8 cellular contexts compared by ENCODE assay signal in genomic region chr1:179877586-179878265, GRCh38. TPM values are rescaled to one million over a fixed set of nuclear protein-coding genes. Genes with fewer than 3 reads are reported as not detected.
DNase-seq lines count a peak whose midpoint lies in the region; ATAC-seq, FAIRE-seq and TF ChIP-seq lines count a peak whose summit lies in the region.

TOR1AIP2 (minus strand) TSS chr1:179877803; CDS start chr1:179852665, 25,138 bp downstream.

- H3K4me2 ChIP-seq in BLaER1 (peak within 1 kb of the TSS; percentile 87), HepG2 (ENCODE audit: low read depth, low read length) (peak within 1 kb of the TSS; percentile 85)

- no peak for TF ChIP-seq RAD21 in HepG2 (CRISPR knock-in tag; IDR thresholded peaks at IDR 0.05)

- H3K27me3 ChIP-seq in BLaER1 (no peaks in the 10 kb centered on the region), HepG2 (ENCODE audit: control insufficient read depth in 1 of 2, insufficient read depth in 2 of 2, low read length in 2 of 2) (no peaks in the 10 kb centered on the region; a peak in 1 of 5 replicates)

- H3K9me3 ChIP-seq in BLaER1 = no peaks in the 10 kb centered on the region
- no peaks in the 10 kb centered on the region for H3K9me3 ChIP-seq in HepG2 (ENCODE audit: low read length)

- H3K27ac ChIP-seq in BLaER1 (peak within 1 kb of the TSS; percentile 72), HepG2 (ENCODE audit: extremely low read length, insufficient read depth, low read length) (peak within 1 kb of the TSS; percentile 53)

- TF ChIP-seq EP300 in HepG2 (IDR thresholded peaks at IDR 0.05; ENCODE audit: low read depth in 2 of 2, low read length in 2 of 2) (no peak), HepG2 (CRISPR knock-in tag; IDR thresholded peaks at IDR 0.05; ENCODE audit: borderline replicate concordance) (no peak)

- peaks cover 44% of the 10 kb centered on the region for H3K4me1 Mint-ChIP-seq in dendritic cell treated with granulocyte-macrophage colony-stimulating factor and Interleukin-4, amounts not matched to agents 40 ng/mL and 50 ng/mL, for 4 days (ENCODE audit: low read depth)

- no peak for TF ChIP-seq CTCF in HepG2 (CRISPR knock-in tag; IDR thresholded peaks at IDR 0.05)

- FAIRE-seq in HepG2 (lab: Jason Lieb, UNC) = no peak

- peak within 1 kb of the TSS; percentile 86 for H3K4me3 ChIP-seq in BLaER1
- H3K4me3 ChIP-seq in HepG2 (replicated peaks in 1 of 3; ENCODE audit: insufficient read depth in 1 of 3, low read depth in 2 of 3, low read length in 3 of 3) = peak within 1 kb of the TSS; percentile 75 to 96 (median 83)

- intact Hi-C loops in dendritic cell treated with granulocyte-macrophage colony-stimulating factor and Interleukin-4, amounts not matched to agents 40 ng/mL and 50 ng/mL, for 4 days (cut with micrococcal nuclease) = no loop called here
- intact Hi-C loops in HepG2 (cut with micrococcal nuclease; ENCODE audit: unreplicated experiment) = no loop called here

- peak within 1 kb of the TSS; percentile 82 for H3K9ac ChIP-seq in BLaER1
- peak within 1 kb of the TSS; percentile 85 for H3K9ac ChIP-seq in HepG2 (ENCODE audit: insufficient read depth, low read depth, low read length)

- H3K4me3 Mint-ChIP-seq in dendritic cell treated with granulocyte-macrophage colony-stimulating factor and Interleukin-4, amounts not matched to agents 40 ng/mL and 50 ng/mL, for 4 days = peak within 1 kb of the TSS; percentile 78

- WGBS in HepG2 (ENCODE audit: low lambda C conversion rate) = 3% methylated on average over 24 of the region's 31 CpGs

- peaks cover 43% of the 10 kb centered on the region for H3K36me3 Mint-ChIP-seq in dendritic cell treated with granulocyte-macrophage colony-stimulating factor and Interleukin-4, amounts not matched to agents 40 ng/mL and 50 ng/mL, for 4 days (ENCODE audit: low read depth)

- H4K20me1 ChIP-seq in BLaER1 = peaks cover 44% of the 10 kb centered on the region
- peaks cover 40% of the 10 kb centered on the region for H4K20me1 ChIP-seq in HepG2 (ENCODE audit: insufficient read depth, low read length)

- peak within 1 kb of the TSS; percentile 77 for H2AFZ ChIP-seq in HepG2 (ENCODE audit: low read length)

- POLR2A ChIA-PET in HepG2 (lab: Yijun Ruan, JAX) = interaction anchor here (1.1 kb wide), 1 partner anchor 10 kb away, joined by 4 read pairs; no protein-coding TSS in a partner anchor

- no peaks in the 10 kb centered on the region for H3K27me3 Mint-ChIP-seq in dendritic cell treated with granulocyte-macrophage colony-stimulating factor and Interleukin-4, amounts not matched to agents 40 ng/mL and 50 ng/mL, for 4 days

- ATAC-seq in HG03460 (IDR thresholded peaks at IDR 0.05; ENCODE audit: unreplicated experiment) = peak; percentile 58
- ATAC-seq in HepG2 = peak; percentile 82

- BruUV-seq in HepG2 (replicated peaks; lab: Mats Ljungman, UMichigan) = no TSS peak

- H3K27ac Mint-ChIP-seq in dendritic cell treated with granulocyte-macrophage colony-stimulating factor and Interleukin-4, amounts not matched to agents 40 ng/mL and 50 ng/mL, for 4 days = peak within 1 kb of the TSS; percentile 80

- H3K79me2 ChIP-seq in HepG2 (ENCODE audit: insufficient read depth, low read length) = peaks cover 54% of the 10 kb centered on the region

- DNase-seq in GM19240 (ENCODE audit: insufficient read length, low spot score) (peak; percentile 45), NCI-H69 (lab: John Stamatoyannopoulos, UW) (peak; percentile 94), HepG2 (ENCODE audit: low spot score) (peak; percentile 83)
- peak; percentile 60 to 85 for DNase-seq in activated CD4-positive, alpha-beta T cell treated with anti-CD3 and anti-CD28 coated beads, Interleukin-2, amount 50 U/mL, for 24 hours (ENCODE audit: low read depth in 1 of 2, low spot score in 1 of 2)
- DNase-seq in stimulated activated CD4-positive, alpha-beta T cell treated with anti-CD3 and anti-CD28 coated beads, Interleukin-4, amount 100 ng/mL, for 24 hours = peak; percentile 90

- H3K4me1 ChIP-seq in BLaER1 (peaks cover 57% of the 10 kb centered on the region), HepG2 (ENCODE audit: insufficient read depth, low read length) (peaks cover 44% of the 10 kb centered on the region)

- peak; percentile 93 to 98 for TF ChIP-seq POLR2A in HepG2 (IDR thresholded peaks at IDR 0.05; ENCODE audit: insufficient read depth in 1 of 2, low read depth in 2 of 2, low read length in 2 of 2)

- peaks cover 31% of the 10 kb centered on the region for H3K36me3 ChIP-seq in BLaER1
- H3K36me3 ChIP-seq in HepG2 (replicated peaks in 1 of 2; ENCODE audit: control insufficient read depth in 1 of 2, insufficient read depth in 2 of 2, low read length in 2 of 2) = peaks cover 3 to 9% of the 10 kb centered on the region in 2 experiments; a peak in 2 of 5 replicates

- H3K9me3 Mint-ChIP-seq in dendritic cell treated with granulocyte-macrophage colony-stimulating factor and Interleukin-4, amounts not matched to agents 40 ng/mL and 50 ng/mL, for 4 days = no peaks in the 10 kb centered on the region

- in situ Hi-C loops in HepG2 (cut with HindIII; ENCODE audit: extremely low pct_ligation_motif_present, low pct_unique_long_range_greater_than_20kb) = loop anchor here (10.0 kb wide), 1 partner anchor 287 kb away; no protein-coding TSS in a partner anchor

- CTCF ChIA-PET in HepG2 (lab: Yijun Ruan, JAX; ENCODE audit: low intra/inter-chr PET ratio, low total read pairs) = no interaction called here

TF ChIP-seq in HepG2, 621 proteins besides CTCF, POLR2A, EP300 and RAD21 (continues in another document):
- TF ChIP-seq KDM3A (CRISPR knock-in tag; IDR thresholded peaks at IDR 0.05; ENCODE audit: low read depth) (no peak), DNMT3B (CRISPR knock-in tag; conservative IDR thresholded peaks at IDR 0.05) (0 out of 2 replicates have a peak, but pooled peaks have one; percentile 69), CEBPZ (IDR thresholded peaks at IDR 0.05; ENCODE audit: low read length) (no peak), ETS1 (CRISPR knock-in tag; IDR thresholded peaks at IDR 0.05) (no peak), ZBTB20 (CRISPR knock-in tag; IDR thresholded peaks at IDR 0.05; ENCODE audit: borderline replicate concordance, low read depth) (no peak)

RNA-seq across cellular contexts. Expression of gene TOR1AIP2, which starts in this region (rescaled TPM):
- 65.8 and 89.4 TPM in 2 replicates for total RNA-seq in HepG2 (2016; rRNA removed; fragmentation: Illumina TruSeq; extraction: Trizol)
- 6.2 and 7.1 TPM in 2 replicates for total RNA-seq in HepG2 (2016; cell fraction: cytosol; rRNA removed; fragmentation: Illumina TruSeq; extraction: Trizol; ENCODE audit: low read depth)
- 66.8 and 90.8 TPM in 2 replicates for total RNA-seq in HepG2 (2016; cell fraction: insoluble cytoplasmic fraction; rRNA removed; fragmentation: Illumina TruSeq; extraction: Trizol)
- total RNA-seq in HepG2 (2016; cell fraction: membrane; rRNA removed; fragmentation: Illumina TruSeq; extraction: Trizol) = 29.3 and 33.2 TPM in 2 replicates
- 42.7 and 51.2 TPM in 2 replicates for total RNA-seq in HepG2 (2016; cell fraction: nucleus; rRNA removed; fragmentation: Illumina TruSeq; extraction: Trizol)
- 28.4 and 35.2 TPM in 2 replicates for polyA plus RNA-seq in HepG2 (2011; rRNA removed)
- polyA plus RNA-seq in HepG2 (2011; cell fraction: cytosol; rRNA removed) = 14.2 and 20.9 TPM in 2 replicates
- 10.5 and 16.3 TPM in 2 replicates for polyA plus RNA-seq in HepG2 (2011; cell fraction: nucleus; rRNA removed)
- 17.1 and 20.9 TPM in 2 replicates for polyA plus RNA-seq in HepG2 (2012)
- 2.1 and 2.2 TPM in 2 replicates for polyA plus RNA-seq in HepG2 (2016; cell fraction: cytosol; fragmentation: Illumina TruSeq; extraction: Trizol; ENCODE audit: low read depth)
- 25.3 and 26.7 TPM in 2 replicates for polyA plus RNA-seq in HepG2 (2016; cell fraction: insoluble cytoplasmic fraction; fragmentation: Illumina TruSeq; extraction: Trizol; ENCODE audit: low read depth)
- 6.2 and 7.6 TPM in 2 replicates for polyA plus RNA-seq in HepG2 (2016; cell fraction: membrane; fragmentation: Illumina TruSeq; extraction: Trizol; ENCODE audit: low read depth)
- 30.5 and 36.9 TPM in 2 replicates for polyA plus RNA-seq in HepG2 (2016; cell fraction: nucleus; fragmentation: Illumina TruSeq; extraction: Trizol; ENCODE audit: insufficient read depth, low read depth)
- 59.1 and 156 TPM in 2 replicates for polyA minus RNA-seq in HepG2 (2011; rRNA and poly(A)+ RNA removed; ENCODE audit: low replicate concordance)
- polyA minus RNA-seq in HepG2 (2011; cell fraction: cytosol; rRNA and poly(A)+ RNA removed) = 44.6 and 63.2 TPM in 2 replicates
- 39.7 and 61.4 TPM in 2 replicates for polyA minus RNA-seq in HepG2 (2011; cell fraction: nucleus; rRNA and poly(A)+ RNA removed)

Comparison
In these comparisons a context has a peak if more than half of its experiments do, and no peak if none do; other contexts are left out.
1. Peak in every context shown above with its lines: DNase-seq, ATAC-seq, H3K4me3 ChIP-seq and H3K27ac ChIP-seq.